Comparison of ENCODE assay signal across 8 cellular contexts in genomic region chr11:95641506-95641905, GRCh38.
DNase-seq lines count a peak whose midpoint lies in the region; ATAC-seq, FAIRE-seq and TF ChIP-seq lines count a peak whose summit lies in the region.

No MANE protein-coding gene starts in this region.

- POLR2A ChIA-PET in PC-3 (lab: Charles Lee; ENCODE audit: unreplicated experiment) = no interaction called here

- H3K36me3 ChIP-seq in ascending aorta (no peaks in the 10 kb centered on the region), PC-3 (ENCODE audit: low read depth, low read length) (no peaks in the 10 kb centered on the region)

- no peaks in the 10 kb centered on the region for H3F3A ChIP-seq in PC-3 (ENCODE audit: low read length, unreplicated experiment)

- H3K79me2 ChIP-seq in PC-3 (ENCODE audit: low read length) = no peaks in the 10 kb centered on the region

- H3K4me3 ChIP-seq in ascending aorta (no peak overlapping the region), PC-3 (ENCODE audit: low read length) (no peak overlapping the region)

- H4K20me1 ChIP-seq in PC-3 (ENCODE audit: low read length) = no peaks in the 10 kb centered on the region

- TF ChIP-seq CTCF in ascending aorta (IDR thresholded peaks at IDR 0.05) (no peak), PC-3 (conservative IDR thresholded peaks at IDR 0.05; ENCODE audit: low read depth, low read length) (no peak)

- BruUV-seq in PC-3 (replicated peaks; lab: Mats Ljungman, UMichigan) = no TSS peak

- no peak overlapping the region for H3K9ac ChIP-seq in PC-3 (ENCODE audit: low read length)

- no peaks in the 10 kb centered on the region for H3K9me2 ChIP-seq in PC-3 (replicated peaks; ENCODE audit: low read length)

- FAIRE-seq in GM18507 (lab: Jason Lieb, UNC) = peak; percentile 73

- H3K27me3 ChIP-seq in ascending aorta (no peaks in the 10 kb centered on the region), PC-3 (ENCODE audit: low read length) (peaks cover 23% of the 10 kb centered on the region)

- no peak overlapping the region for H3K4me2 ChIP-seq in PC-3 (ENCODE audit: low read length)

- peak; percentile 99 for ATAC-seq in GM21515 (IDR thresholded peaks at IDR 0.05; ENCODE audit: unreplicated experiment)
- ATAC-seq in HG03571 (IDR thresholded peaks at IDR 0.05; ENCODE audit: unreplicated experiment) = peak; percentile 95
- ATAC-seq in PC-3 = no peak

- CTCF ChIA-PET in PC-3 (lab: Charles Lee) = no interaction called here

- no peak overlapping the region for H2AFZ ChIP-seq in PC-3 (ENCODE audit: low read length)

- DNase-seq in GM18507 (ENCODE audit: extremely low spot score, insufficient read length, low read depth) = peak; percentile 4
- peak; percentile 10 to 83 for DNase-seq in ascending aorta (ENCODE audit: low spot score in 2 of 2)
- DNase-seq in PC-3 = no peak
- DNase-seq in SW 1271 (lab: John Stamatoyannopoulos, UW) = no peak
- no peak for DNase-seq in posterior vena cava (ENCODE audit: low spot score)
- DNase-seq in hippocampal formation (lab: John Stamatoyannopoulos, UW) = no peak

- H3K9me3 ChIP-seq in ascending aorta = peaks cover 0 to 4% of the 10 kb centered on the region in 2 donors
- H3K9me3 ChIP-seq in PC-3 (ENCODE audit: low read length) = no peaks in the 10 kb centered on the region

- H3K27ac ChIP-seq in ascending aorta = peak overlapping the region; percentile 49 to 51
- no peak overlapping the region for H3K27ac ChIP-seq in PC-3 (ENCODE audit: low read length)

- intact Hi-C loops in ascending aorta (cut with DNase I) (loop anchor here (10.0 kb wide), 1 partner anchor 557 kb away; the partner anchor contains the start of gene ENDOD1), PC-3 (cut with micrococcal nuclease) (no loop called here), posterior vena cava (cut with DNase I) (no loop called here)

- H3K4me1 ChIP-seq in ascending aorta (peaks cover 0 to 8% of the 10 kb centered on the region in 2 donors), PC-3 (ENCODE audit: insufficient read depth, low read length) (no peaks in the 10 kb centered on the region)

Comparison
In these comparisons a context has a peak if more than half of its experiments do, and no peak if none do; other contexts are left out.
1. DNase-seq: peak in GM18507 (single experiment) and ascending aorta (2 of 2); none in PC-3 (single experiment), SW 1271 (0 of 2), posterior vena cava (single experiment) and hippocampal formation (0 of 2).